9 cellular contexts compared by ENCODE assay signal in genomic region chrX:24145340-24146186, GRCh38.
DNase-seq lines count a peak whose midpoint lies in the region; TF ChIP-seq lines count a peak whose summit lies in the region.
"Had no signal": no experiment of that assay in that cellular context is flagged by ENCODE, and none has a peak within 500 bp of the region (broad histone marks: within the 10 kb centered on the region; RNA-seq: fewer than 3 reads in every experiment).

No MANE protein-coding gene starts in this region.

- peak overlapping the region in 1 of 11 experiments; percentile 59; a peak in 2 of 22 replicates for H3K9ac ChIP-seq in BLaER1 treated with 17β-estradiol and CSF1 and Interleukin-3, amounts not matched to agents 10 nM and 100 nM
- H3K9ac ChIP-seq in parathyroid adenoma: no peak overlapping the region

- TF ChIP-seq CTCF in choroid plexus epithelial cell (conservative IDR thresholded peaks at IDR 0.05; ENCODE audit: low read depth, low read length) (peak; percentile 31), parathyroid adenoma (IDR thresholded peaks at IDR 0.05) (no peak)

- H3K4me3 ChIP-seq in BLaER1 treated with 17β-estradiol and CSF1 and Interleukin-3, amounts not matched to agents 10 nM and 100 nM: no peak overlapping the region
- H3K4me3 ChIP-seq in choroid plexus epithelial cell (ENCODE audit: low read depth, low read length): no peak overlapping the region
- H3K4me3 ChIP-seq in parathyroid adenoma (ENCODE audit: low read depth, low read length): no peak overlapping the region

- peak overlapping the region; percentile 35 to 97 (median 90); a peak in 20 of 22 replicates for H3K4me2 ChIP-seq in BLaER1 treated with 17β-estradiol and CSF1 and Interleukin-3, amounts not matched to agents 10 nM and 100 nM
- H3K4me2 ChIP-seq in parathyroid adenoma (ENCODE audit: low read length): no peak overlapping the region

- no peaks in the 10 kb centered on the region for H3K27me3 ChIP-seq in BLaER1 treated with 17β-estradiol and CSF1 and Interleukin-3, amounts not matched to agents 10 nM and 100 nM
- no peaks in the 10 kb centered on the region for H3K27me3 ChIP-seq in parathyroid adenoma (ENCODE audit: control insufficient read depth, insufficient read depth, low read length)

- DNase-seq in HuH-7.5 (ENCODE audit: low spot score) (peak; percentile 48), choroid plexus epithelial cell (ENCODE audit: low read depth) (peak; percentile 39), AML-193 (lab: John Stamatoyannopoulos, UW) (no peak), HK-2 (ENCODE audit: unreplicated experiment) (no peak)
- DNase-seq in stimulated activated CD4-positive, alpha-beta T cell treated with anti-CD3 and anti-CD28 coated beads, Interleukin-4, amount 100 ng/mL, for 4 hours: no peak
- DNase-seq in activated T-cell treated with anti-CD3 and anti-CD28 coated beads, Interleukin-2, amount 50 U/mL, for 1 hour: no peak
- DNase-seq: stimulated activated CD4-positive, alpha-beta T cell treated with anti-CD3 and anti-CD28 coated beads, Interleukin-2, amount 100 ng/mL, for 24 hours had no signal

- no peaks in the 10 kb centered on the region for H3K79me2 ChIP-seq in parathyroid adenoma

- no peaks in the 10 kb centered on the region for H3K36me3 ChIP-seq in BLaER1 treated with 17β-estradiol and CSF1 and Interleukin-3, amounts not matched to agents 10 nM and 100 nM
- H3K36me3 ChIP-seq in parathyroid adenoma (ENCODE audit: control insufficient read depth, insufficient read depth, low read length): no peaks in the 10 kb centered on the region

- peaks cover under 1 to 4% (median 3%) of the 10 kb centered on the region in 11 experiments; a peak in 21 of 22 replicates for H4K20me1 ChIP-seq in BLaER1 treated with 17β-estradiol and CSF1 and Interleukin-3, amounts not matched to agents 10 nM and 100 nM

- H3K9me3 ChIP-seq in BLaER1 treated with 17β-estradiol and CSF1 and Interleukin-3, amounts not matched to agents 10 nM and 100 nM (replicated peaks in 1 of 11): no peaks in the 10 kb centered on the region
- no peaks in the 10 kb centered on the region for H3K9me3 ChIP-seq in parathyroid adenoma (ENCODE audit: control insufficient read depth, low read length)

- peaks cover 36 to 45% (median 44%) of the 10 kb centered on the region in 10 experiments for H3K4me1 ChIP-seq in BLaER1 treated with 17β-estradiol and CSF1 and Interleukin-3, amounts not matched to agents 10 nM and 100 nM
- H3K4me1 ChIP-seq in parathyroid adenoma: no peaks in the 10 kb centered on the region

- peak overlapping the region in 3 of 11 experiments; percentile 100; a peak in 4 of 22 replicates for H3K27ac ChIP-seq in BLaER1 treated with 17β-estradiol and CSF1 and Interleukin-3, amounts not matched to agents 10 nM and 100 nM
- peak overlapping the region; percentile 29 for H3K27ac ChIP-seq in parathyroid adenoma

- peak overlapping the region; percentile 46 for H2AFZ ChIP-seq in parathyroid adenoma

Comparison
In these comparisons a context has a peak if more than half of its experiments do, and no peak if none do; other contexts are left out.
1. DNase-seq: peak in HuH-7.5 (single experiment) and choroid plexus epithelial cell (single experiment); none in stimulated activated CD4-positive, alpha-beta T cell treated with anti-CD3 and anti-CD28 coated beads, Interleukin-4, amount 100 ng/mL, for 4 hours (0 of 2), activated T-cell treated with anti-CD3 and anti-CD28 coated beads, Interleukin-2, amount 50 U/mL, for 1 hour (single experiment), AML-193 (0 of 2) and HK-2 (single experiment).